ENCODE assay signal across 8 cellular contexts in the genomic region with DNA sequence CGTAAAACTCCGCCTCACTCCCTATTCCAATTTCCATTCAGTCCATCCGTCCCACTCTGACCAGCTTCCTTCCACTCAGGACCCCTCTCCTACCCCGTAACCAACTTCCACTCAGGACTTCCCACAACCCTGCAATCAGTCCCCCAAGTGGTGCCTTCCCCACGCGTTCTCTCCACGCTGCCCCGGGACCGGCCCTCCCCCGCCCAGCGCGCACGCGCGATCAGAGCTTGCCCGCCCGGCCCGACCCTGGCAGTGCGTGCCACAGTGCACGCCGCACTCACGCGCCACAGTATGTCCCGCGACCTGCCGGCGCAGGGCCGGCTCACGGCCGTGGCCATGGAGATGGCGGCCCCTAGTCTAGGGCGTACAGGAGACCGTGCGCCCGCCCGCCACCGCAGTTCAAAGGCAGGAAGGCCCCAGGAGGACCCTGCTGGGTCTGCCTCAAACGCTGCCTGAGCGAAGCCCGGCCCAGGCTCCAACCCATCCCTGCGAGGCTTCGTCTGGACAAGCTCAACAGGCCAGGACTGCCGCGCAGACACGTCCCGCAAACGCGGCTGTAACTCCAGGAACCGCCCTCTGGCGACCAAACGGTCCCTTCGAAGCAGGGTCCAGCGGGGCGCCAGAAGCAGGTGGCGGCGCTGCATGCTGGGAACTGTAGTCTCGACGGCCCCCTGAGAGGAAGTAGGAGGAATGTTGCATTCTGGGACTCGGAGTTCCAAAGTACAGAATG. TPM values are rescaled to one million over a fixed set of nuclear protein-coding genes. Genes with fewer than 3 reads are reported as not detected.
DNase-seq lines count a peak whose midpoint lies in the region; ATAC-seq and TF ChIP-seq lines count a peak whose summit lies in the region.

A gene with protein sequence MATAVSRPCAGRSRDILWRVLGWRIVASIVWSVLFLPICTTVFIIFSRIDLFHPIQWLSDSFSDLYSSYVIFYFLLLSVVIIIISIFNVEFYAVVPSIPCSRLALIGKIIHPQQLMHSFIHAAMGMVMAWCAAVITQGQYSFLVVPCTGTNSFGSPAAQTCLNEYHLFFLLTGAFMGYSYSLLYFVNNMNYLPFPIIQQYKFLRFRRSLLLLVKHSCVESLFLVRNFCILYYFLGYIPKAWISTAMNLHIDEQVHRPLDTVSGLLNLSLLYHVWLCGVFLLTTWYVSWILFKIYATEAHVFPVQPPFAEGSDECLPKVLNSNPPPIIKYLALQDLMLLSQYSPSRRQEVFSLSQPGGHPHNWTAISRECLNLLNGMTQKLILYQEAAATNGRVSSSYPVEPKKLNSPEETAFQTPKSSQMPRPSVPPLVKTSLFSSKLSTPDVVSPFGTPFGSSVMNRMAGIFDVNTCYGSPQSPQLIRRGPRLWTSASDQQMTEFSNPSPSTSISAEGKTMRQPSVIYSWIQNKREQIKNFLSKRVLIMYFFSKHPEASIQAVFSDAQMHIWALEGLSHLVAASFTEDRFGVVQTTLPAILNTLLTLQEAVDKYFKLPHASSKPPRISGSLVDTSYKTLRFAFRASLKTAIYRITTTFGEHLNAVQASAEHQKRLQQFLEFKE (minus strand): TSS at position 373 of the 730 bp plus-strand sequence. CDS start 35 bp downstream, at position 338.

- DNase-seq in NCI-H1930 (lab: John Stamatoyannopoulos, UW) (peak; percentile 92 to 94), ascending aorta (ENCODE audit: low spot score in 2 of 2) (peak; percentile 63 to 93), right atrium auricular region (ENCODE audit: low spot score) (peak; percentile 89), pulmonary artery endothelial cell (ENCODE audit: low read depth, low spot score) (peak; percentile 86), vagina (ENCODE audit: extremely low spot score in 2 of 2) (peak; percentile 91 to 96)
- peak; percentile 88 for DNase-seq in T-helper 2 cell treated with Interferon-gamma antibody and Interleukin-4, amounts not matched to agents 5 μg/mL and 100 μg/mL, for 36 hours (ENCODE audit: low spot score)

- H3K27ac ChIP-seq in ascending aorta (peak within 1 kb of the TSS; percentile 90 to 97), right atrium auricular region (peak within 1 kb of the TSS; percentile 95 to 96), vagina (peak within 1 kb of the TSS; percentile 87)

- TF ChIP-seq POLR2A in vagina (IDR thresholded peaks at IDR 0.05), result no peak

- peaks cover 9% of the 10 kb centered on the region for H3K9me3 Mint-ChIP-seq in T-helper 2 cell treated with Interferon-gamma antibody and Interleukin-4, amounts not matched to agents 5 μg/mL and 100 μg/mL, for 36 hours

- H3K27me3 Mint-ChIP-seq in T-helper 2 cell treated with Interferon-gamma antibody and Interleukin-4, amounts not matched to agents 5 μg/mL and 100 μg/mL, for 36 hours (ENCODE audit: low read depth), result peaks cover 2% of the 10 kb centered on the region

- peak within 1 kb of the TSS; percentile 99 for H3K4me3 Mint-ChIP-seq in T-helper 2 cell treated with Interferon-gamma antibody and Interleukin-4, amounts not matched to agents 5 μg/mL and 100 μg/mL, for 36 hours

- H3K36me3 ChIP-seq in ascending aorta (no peaks in the 10 kb centered on the region), right atrium auricular region (no peaks in the 10 kb centered on the region), vagina (no peaks in the 10 kb centered on the region)

- ATAC-seq in GM18502 (IDR thresholded peaks at IDR 0.05; ENCODE audit: poor library complexity, unreplicated experiment) (peak; percentile 85), HG02970 (IDR thresholded peaks at IDR 0.05; ENCODE audit: low FRiP score, unreplicated experiment) (peak; percentile 82)

- intact Hi-C loops in ascending aorta (cut with DNase I), result loop anchor here (1.0 to 5.0 kb wide), 4 partner anchors 49 to 926 kb away; a partner anchor contains a TSS
- intact Hi-C loops in vagina (cut with DNase I), result no loop called here

- no peaks in the 10 kb centered on the region for H3K27me3 ChIP-seq in ascending aorta
- no peaks in the 10 kb centered on the region for H3K27me3 ChIP-seq in right atrium auricular region
- H3K27me3 ChIP-seq in vagina, result no peaks in the 10 kb centered on the region

- H3K4me3 ChIP-seq in ascending aorta, result peak within 1 kb of the TSS; percentile 53 to 83
- peak within 1 kb of the TSS; percentile 75 to 83 for H3K4me3 ChIP-seq in right atrium auricular region
- peak within 1 kb of the TSS; percentile 70 to 94 for H3K4me3 ChIP-seq in vagina

- TF ChIP-seq CTCF in ascending aorta (IDR thresholded peaks at IDR 0.05) (peak in 1 of 3 experiments; percentile 35), right atrium auricular region (IDR thresholded peaks at IDR 0.05) (peak in 1 of 2 donors; percentile 47), vagina (IDR thresholded peaks at IDR 0.05) (no peak)

- peak within 1 kb of the TSS; percentile 95 for H3K27ac Mint-ChIP-seq in T-helper 2 cell treated with Interferon-gamma antibody and Interleukin-4, amounts not matched to agents 5 μg/mL and 100 μg/mL, for 36 hours

- peaks cover 25% of the 10 kb centered on the region for H3K4me1 Mint-ChIP-seq in T-helper 2 cell treated with Interferon-gamma antibody and Interleukin-4, amounts not matched to agents 5 μg/mL and 100 μg/mL, for 36 hours (ENCODE audit: low read depth)

- H3K9me3 ChIP-seq in ascending aorta (no peaks in the 10 kb centered on the region), right atrium auricular region (peaks cover 0 to 12% of the 10 kb centered on the region in 2 donors), vagina (no peaks in the 10 kb centered on the region)

- peaks cover 11% of the 10 kb centered on the region for H3K36me3 Mint-ChIP-seq in T-helper 2 cell treated with Interferon-gamma antibody and Interleukin-4, amounts not matched to agents 5 μg/mL and 100 μg/mL, for 36 hours (ENCODE audit: low read depth)

- H3K4me1 ChIP-seq in ascending aorta, result peaks cover 0 to 9% of the 10 kb centered on the region in 2 donors
- H3K4me1 ChIP-seq in right atrium auricular region, result peaks cover 0 to 9% of the 10 kb centered on the region in 2 donors
- H3K4me1 ChIP-seq in vagina, result peaks cover 7% of the 10 kb centered on the region

RNA-seq across cellular contexts. Expression of the gene that starts here (rescaled TPM):
- total RNA-seq in ascending aorta (9.3 TPM), right atrium auricular region (1 to 10 TPM; 6.4 TPM), pulmonary artery endothelial cell (29.7 and 52.5 TPM in 2 replicates), vagina (12.3 TPM)

Comparison
In these comparisons a context has a peak if more than half of its experiments do, and no peak if none do; other contexts are left out.
1. Peak in every context shown above with its lines: DNase-seq, ATAC-seq, H3K4me3 ChIP-seq and H3K27ac ChIP-seq.